In the genomic region with DNA sequence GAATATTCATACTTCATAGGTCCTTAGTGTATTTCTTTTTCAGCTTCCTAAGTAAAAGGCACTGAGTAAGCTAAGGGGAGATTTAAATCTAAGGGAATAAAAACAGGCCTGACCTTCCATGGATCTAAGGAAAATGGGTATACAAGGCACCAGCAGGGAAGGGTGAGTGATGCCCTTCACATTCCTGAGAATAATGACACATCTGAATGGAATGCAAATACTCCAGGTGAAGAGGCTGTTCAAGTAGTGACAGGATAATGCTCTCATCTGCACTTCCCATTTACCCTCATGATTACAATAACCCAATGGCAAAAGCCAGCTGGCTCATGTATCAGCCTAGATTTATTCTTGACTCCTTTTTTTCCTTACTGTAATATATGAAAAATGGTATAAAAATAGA, we compare ENCODE assay signal across 11 cellular contexts.
A peak's percentile ranks its signal among the peaks of the same experiment; 100 is the strongest.
DNase-seq lines count a peak whose midpoint lies in the region; ATAC-seq, FAIRE-seq and TF ChIP-seq lines count a peak whose summit lies in the region.
"Had no signal": no experiment of that assay in that cellular context is flagged by ENCODE, and none has a peak within 500 bp of the region (broad histone marks: within the 10 kb centered on the region; RNA-seq: fewer than 3 reads in every experiment).

No MANE protein-coding gene starts in this region.

- DNase-seq in H54 (ENCODE audit: insufficient read length, low spot score) = peak; percentile 8
- DNase-seq in NCI-H2029 treated with DMSO at 0.1 percent for 48 hours (lab: John Stamatoyannopoulos, UW) = peak; percentile 48
- peak; percentile 69 for DNase-seq in MCF 10A (ENCODE audit: unreplicated experiment)
- DNase-seq in lung (ENCODE audit: low spot score) = peak; percentile 32
- no peak for DNase-seq in stomach
- DNase-seq in mucosa of descending colon = no peak
- no peak for DNase-seq in stimulated activated effector memory CD8-positive, alpha-beta T cell treated with anti-CD3 and anti-CD28 coated beads, Interleukin-12 subunit alpha, Interleukin-12 subunit beta, amount 100 ng/mL, for 72 hours (ENCODE audit: low spot score in 2 of 2)
- DNase-seq: activated CD8-positive, alpha-beta T cell treated with anti-CD3 and anti-CD28 coated beads, Interleukin-2, amount 10 ng/mL, durations not matched to agents 7 days and 5 days; effector CD8-positive, alpha-beta T cell; T-cell had no signal

- intact Hi-C loops in MCF 10A (cut with micrococcal nuclease) = no loop called here
- intact Hi-C loops in stomach (cut with DNase I; ENCODE audit: low total_unique reads) = no loop called here
- intact Hi-C loops in mucosa of descending colon (cut with DNase I, micrococcal nuclease) = no loop called here

- H3K9me3 ChIP-seq in lung (ENCODE audit: control insufficient read depth in 2 of 2, insufficient read depth in 1 of 2, low read length in 1 of 2) = no peaks in the 10 kb centered on the region
- H3K9me3 ChIP-seq in stomach = no peaks in the 10 kb centered on the region
- H3K9me3 ChIP-seq in mucosa of descending colon = no peaks in the 10 kb centered on the region

- no peak overlapping the region for H3K4me3 Mint-ChIP-seq in MCF 10A (ENCODE audit: unreplicated experiment)
- no peak overlapping the region for H3K4me3 Mint-ChIP-seq in stimulated activated effector memory CD8-positive, alpha-beta T cell treated with anti-CD3 and anti-CD28 coated beads, Interleukin-12 subunit alpha, Interleukin-12 subunit beta, amount 100 ng/mL, for 72 hours
- H3K4me3 Mint-ChIP-seq: activated CD8-positive, alpha-beta T cell treated with anti-CD3 and anti-CD28 coated beads, Interleukin-2, amount 10 ng/mL, durations not matched to agents 7 days and 5 days; T-cell had no signal

- ATAC-seq in lung (ENCODE audit: insufficient read depth, low FRiP score) = peak; percentile 43
- no peak for ATAC-seq in GM21723 (IDR thresholded peaks at IDR 0.05; ENCODE audit: unreplicated experiment)
- ATAC-seq in mucosa of descending colon = no peak
- ATAC-seq in stimulated activated effector memory CD8-positive, alpha-beta T cell treated with anti-CD3 and anti-CD28 coated beads, Interleukin-12 subunit alpha, Interleukin-12 subunit beta, amount 100 ng/mL, for 72 hours = no peak
- ATAC-seq: activated CD8-positive, alpha-beta T cell treated with anti-CD3 and anti-CD28 coated beads, Interleukin-2, amount 10 ng/mL, durations not matched to agents 7 days and 5 days; T-cell had no signal

- H3K27me3 ChIP-seq in lung (ENCODE audit: control insufficient read depth, insufficient read depth) (no peaks in the 10 kb centered on the region), stomach (no peaks in the 10 kb centered on the region)

- H3K4me1 ChIP-seq in lung (ENCODE audit: control insufficient read depth in 2 of 2, insufficient read depth in 2 of 2, low read length in 2 of 2) = peaks cover 2 to 16% of the 10 kb centered on the region in 2 donors
- H3K4me1 ChIP-seq in stomach = peaks cover 0 to 31% (median 0%) of the 10 kb centered on the region in 4 donors
- no peaks in the 10 kb centered on the region for H3K4me1 ChIP-seq in mucosa of descending colon (ENCODE audit: low read depth)

- TF ChIP-seq EP300 in stomach (IDR thresholded peaks at IDR 0.05) = no peak

- H3K27ac ChIP-seq in lung (ENCODE audit: low read depth in 1 of 2, low read length in 1 of 2) = peak overlapping the region in 1 of 2 donors; percentile 59
- no peak overlapping the region for H3K27ac ChIP-seq in stomach

- no peaks in the 10 kb centered on the region for H3K36me3 ChIP-seq in lung (ENCODE audit: control insufficient read depth in 2 of 2, insufficient read depth in 2 of 2, low read length in 2 of 2)
- no peaks in the 10 kb centered on the region for H3K36me3 ChIP-seq in stomach
- no peaks in the 10 kb centered on the region for H3K36me3 ChIP-seq in mucosa of descending colon (ENCODE audit: low read depth)

- H3K36me3 Mint-ChIP-seq in MCF 10A (ENCODE audit: insufficient read depth, unreplicated experiment) = no peaks in the 10 kb centered on the region
- no peaks in the 10 kb centered on the region for H3K36me3 Mint-ChIP-seq in stimulated activated effector memory CD8-positive, alpha-beta T cell treated with anti-CD3 and anti-CD28 coated beads, Interleukin-12 subunit alpha, Interleukin-12 subunit beta, amount 100 ng/mL, for 72 hours
- H3K36me3 Mint-ChIP-seq: T-cell had no signal

- TF ChIP-seq CTCF in MCF 10A (IDR thresholded peaks at IDR 0.05; ENCODE audit: unreplicated experiment) = no peak
- no peak for TF ChIP-seq CTCF in lung (IDR thresholded peaks at IDR 0.05; ENCODE audit: control extremely low read depth, extremely low read depth)
- TF ChIP-seq CTCF in stomach (IDR thresholded peaks at IDR 0.05) = no peak
- TF ChIP-seq CTCF in mucosa of descending colon (IDR thresholded peaks at IDR 0.05) = no peak

- H3K27ac Mint-ChIP-seq in MCF 10A (ENCODE audit: low read depth, unreplicated experiment) = no peak overlapping the region
- H3K27ac Mint-ChIP-seq in stimulated activated effector memory CD8-positive, alpha-beta T cell treated with anti-CD3 and anti-CD28 coated beads, Interleukin-12 subunit alpha, Interleukin-12 subunit beta, amount 100 ng/mL, for 72 hours = no peak overlapping the region
- H3K27ac Mint-ChIP-seq: activated CD8-positive, alpha-beta T cell treated with anti-CD3 and anti-CD28 coated beads, Interleukin-2, amount 10 ng/mL, durations not matched to agents 7 days and 5 days; T-cell had no signal

- TF ChIP-seq POLR2A in H54 (IDR thresholded peaks at IDR 0.05; ENCODE audit: low read depth, low read length) (no peak), stomach (IDR thresholded peaks at IDR 0.05) (no peak)

- no peaks in the 10 kb centered on the region for H3K9me3 Mint-ChIP-seq in MCF 10A (ENCODE audit: unreplicated experiment)
- H3K9me3 Mint-ChIP-seq in stimulated activated effector memory CD8-positive, alpha-beta T cell treated with anti-CD3 and anti-CD28 coated beads, Interleukin-12 subunit alpha, Interleukin-12 subunit beta, amount 100 ng/mL, for 72 hours = no peaks in the 10 kb centered on the region
- H3K9me3 Mint-ChIP-seq: T-cell had no signal

- BruUV-seq in MCF 10A (replicated peaks; lab: Mats Ljungman, UMichigan) = no TSS peak

- no peaks in the 10 kb centered on the region for H3K27me3 Mint-ChIP-seq in MCF 10A (ENCODE audit: insufficient read depth, unreplicated experiment)
- H3K27me3 Mint-ChIP-seq: T-cell had no signal

- CTCF ChIA-PET in MCF 10A (lab: Yijun Ruan, JAX) = interaction anchor here (1.1 to 1.4 kb wide), 2 partner anchors 81 to 200 kb away, joined by 4 read pairs; no protein-coding TSS in a partner anchor

- peak; percentile 95 for FAIRE-seq in H54 (lab: Jason Lieb, UNC)

- H3K4me1 Mint-ChIP-seq in MCF 10A (ENCODE audit: insufficient read depth, unreplicated experiment) = peaks cover 14% of the 10 kb centered on the region
- H3K4me1 Mint-ChIP-seq in stimulated activated effector memory CD8-positive, alpha-beta T cell treated with anti-CD3 and anti-CD28 coated beads, Interleukin-12 subunit alpha, Interleukin-12 subunit beta, amount 100 ng/mL, for 72 hours = no peaks in the 10 kb centered on the region
- H3K4me1 Mint-ChIP-seq: T-cell had no signal

- POLR2A ChIA-PET in MCF 10A (lab: Yijun Ruan, JAX) = interaction anchor here (0.7 to 1.5 kb wide), 5 partner anchors 14 to 38 kb away, joined by 3 to 5 read pairs (median 3); no protein-coding TSS in a partner anchor

- H3K4me3 ChIP-seq in lung (no peak overlapping the region), stomach (no peak overlapping the region), mucosa of descending colon (no peak overlapping the region)

Comparison
In these comparisons a context has a peak if more than half of its experiments do, and no peak if none do; other contexts are left out.
1. DNase-seq: peak in H54 (single experiment), NCI-H2029 treated with DMSO at 0.1 percent for 48 hours (single experiment), MCF 10A (single experiment) and lung (single experiment); none in stomach (single experiment), mucosa of descending colon (0 of 3) and stimulated activated effector memory CD8-positive, alpha-beta T cell treated with anti-CD3 and anti-CD28 coated beads, Interleukin-12 subunit alpha, Interleukin-12 subunit beta, amount 100 ng/mL, for 72 hours (0 of 2).